ENCODE assay signal across 8 cellular contexts in genomic region chr7:151057737-151057988, GRCh38. TPM values are rescaled to one million over a fixed set of nuclear protein-coding genes. Genes with fewer than 3 reads are reported as not detected.
A peak's percentile ranks its signal among the peaks of the same experiment; 100 is the strongest.
DNase-seq lines count a peak whose midpoint lies in the region; ATAC-seq and TF ChIP-seq lines count a peak whose summit lies in the region.

Gene CDK5 (minus strand): TSS chr7:151057897. CDS start chr7:151057848, 49 bp downstream.

- WGBS in testis, 2 donors = 0 to 1% methylated on average over 17 to 18 of the region's 18 CpGs

- TF ChIP-seq CTCF in ascending aorta (IDR thresholded peaks at IDR 0.05) (no peak), left lung (IDR thresholded peaks at IDR 0.05) (no peak), testis (IDR thresholded peaks at IDR 0.05) (no peak)

- ATAC-seq in left lung (no peak), GM18861 (IDR thresholded peaks at IDR 0.05; ENCODE audit: unreplicated experiment) (no peak), left lobe of liver (no peak)

- peaks cover 21 to 39% of the 10 kb centered on the region in 2 donors for H3K4me1 ChIP-seq in ascending aorta
- H3K4me1 ChIP-seq in left lung = peaks cover 32 to 61% of the 10 kb centered on the region in 2 donors
- peaks cover 36% of the 10 kb centered on the region for H3K4me1 ChIP-seq in testis

- H3K36me3 ChIP-seq in ascending aorta = no peaks in the 10 kb centered on the region
- H3K36me3 ChIP-seq in left lung = peaks cover 0 to 14% of the 10 kb centered on the region in 2 donors
- H3K36me3 ChIP-seq in testis (ENCODE audit: low read depth, missing control alignments) = no peaks in the 10 kb centered on the region

- H3K27me3 ChIP-seq in ascending aorta = no peaks in the 10 kb centered on the region
- H3K27me3 ChIP-seq in left lung = no peaks in the 10 kb centered on the region
- H3K27me3 ChIP-seq in testis = no peaks in the 10 kb centered on the region

- no peak for TF ChIP-seq POLR2A in testis (IDR thresholded peaks at IDR 0.05)

- POLR2A ChIA-PET in activated CD8-positive, alpha-beta memory T cell treated with anti-CD3 and anti-CD28 coated beads for 36 hours (lab: Charles Lee) = interaction anchor here (0.6 kb wide), 1 partner anchor 30 kb away, joined by 3 read pairs; the partner anchor contains the start of gene ABCB8

- no peaks in the 10 kb centered on the region for H3K9me3 ChIP-seq in ascending aorta
- H3K9me3 ChIP-seq in left lung = no peaks in the 10 kb centered on the region
- H3K9me3 ChIP-seq in testis = no peaks in the 10 kb centered on the region

- no peak for DNase-seq in activated CD8-positive, alpha-beta memory T cell treated with anti-CD3 and anti-CD28 coated beads for 24 hours
- DNase-seq in ascending aorta (ENCODE audit: low spot score in 2 of 2) (no peak), left lung (no peak), testis (no peak), HPDE6-E6E7 (ENCODE audit: extremely low spot score) (no peak), left lobe of liver (ENCODE audit: low spot score) (no peak)

- H3K4me3 ChIP-seq in ascending aorta = peak within 1 kb of the TSS; percentile 92 to 95
- H3K4me3 ChIP-seq in left lung = peak within 1 kb of the TSS; percentile 87 to 93
- peak within 1 kb of the TSS; percentile 86 to 93 for H3K4me3 ChIP-seq in testis

- intact Hi-C loops in ascending aorta (cut with DNase I) (loop anchor here (2.0 kb wide), 1 partner anchor 19 kb away; no protein-coding TSS in a partner anchor), left lung (cut with DNase I) (no loop called here), testis (cut with DNase I; ENCODE audit: low total_unique reads) (no loop called here)

- CTCF ChIA-PET in activated CD8-positive, alpha-beta memory T cell treated with anti-CD3 and anti-CD28 coated beads for 36 hours (lab: Charles Lee) = interaction anchor here (1.0 to 2.4 kb wide), 3 partner anchors 28 to 58 kb away, joined by 3 to 7 read pairs (median 7); partner anchors contain the start of genes ABCB8 and AGAP3

- H3K27ac ChIP-seq in ascending aorta = peak within 1 kb of the TSS; percentile 85 to 95
- peak within 1 kb of the TSS; percentile 96 to 98 for H3K27ac ChIP-seq in left lung
- H3K27ac ChIP-seq in testis = peak within 1 kb of the TSS; percentile 84 to 98

RNA-seq across cellular contexts. Expression of gene CDK5, which starts in this region (rescaled TPM):
- 10 to 100 TPM; 19.0 to 21.2 TPM for total RNA-seq in activated CD8-positive, alpha-beta memory T cell treated with anti-CD3 and anti-CD28 coated beads for 36 hours
- total RNA-seq in ascending aorta = 15.8 TPM
- 10 to 100 TPM; 15.6 to 17.1 TPM for total RNA-seq in left lung
- 10 to 100 TPM; 10.5 to 15.4 TPM for total RNA-seq in testis
- 7.1 TPM for polyA plus RNA-seq in testis (ENCODE audit: insufficient read depth, low read depth, low replicate concordance)
- total RNA-seq in left lobe of liver = 9.6 TPM
